In the genomic region with DNA sequence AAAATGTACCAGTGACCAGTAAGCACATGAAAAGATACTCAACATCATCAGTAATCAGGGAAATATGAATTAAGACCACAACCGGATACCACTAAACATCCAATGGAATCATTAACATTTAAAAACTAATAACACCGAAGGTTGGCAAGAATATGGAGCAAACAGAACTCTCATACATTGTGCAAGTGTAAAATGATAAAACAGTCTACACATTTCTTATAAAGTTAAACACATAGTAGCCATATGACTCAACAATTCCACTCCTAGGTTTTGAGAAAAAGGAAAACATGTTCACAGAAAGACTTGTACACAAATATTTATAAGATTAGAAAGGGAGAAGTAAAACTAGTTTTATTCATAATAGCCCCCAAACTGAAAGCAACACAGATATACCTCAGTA, we compare ENCODE assay signal across 27 cellular contexts.
"Had no signal": no experiment of that assay in that cellular context is flagged by ENCODE, and none has a peak within 500 bp of the region (broad histone marks: within the 10 kb centered on the region; RNA-seq: fewer than 3 reads in every experiment).

No MANE protein-coding gene starts in this region.

- H3K36me3 Mint-ChIP-seq: activated naive CD4-positive, alpha-beta T cell treated with anti-CD3 and anti-CD28 coated beads, Interleukin-2, amount 50 U/mL, for 72 hours; naive thymus-derived CD4-positive, alpha-beta T cell; stimulated activated effector memory CD8-positive, alpha-beta T cell treated with anti-CD3 and anti-CD28 coated beads, Interleukin-12 subunit alpha, Interleukin-12 subunit beta, amount 100 ng/mL, for 72 hours had no signal

- H3K36me3 ChIP-seq: ascending aorta, brain microvascular endothelial cell, esophagus squamous epithelium, ovary, right lobe of liver, thoracic aorta had no signal

- H3K27me3 Mint-ChIP-seq: activated B cell treated with CpG ODN at 0.5 μM for 24 hours; dendritic cell treated with granulocyte-macrophage colony-stimulating factor and Interleukin-4, amounts not matched to agents 40 ng/mL and 50 ng/mL, for 4 days; progenitor cell of endocrine pancreas; stimulated activated naive CD8-positive, alpha-beta T cell treated with anti-CD3 and anti-CD28 coated beads, Interleukin-15, Interleukin-2, amounts not matched to agents 100 ng/mL and 50 ng/mL, for 24 hours had no signal

- H3K4me3 ChIP-seq: ascending aorta, esophagus squamous epithelium, ovary, right lobe of liver, thoracic aorta had no signal

- H3K27ac Mint-ChIP-seq: activated B cell treated with CpG ODN at 0.5 μM for 24 hours; activated CD8-positive, alpha-beta T cell treated with anti-CD3 and anti-CD28 coated beads for 36 hours; activated naive CD4-positive, alpha-beta T cell treated with anti-CD3 and anti-CD28 coated beads, Interleukin-2, amount 50 U/mL, for 72 hours; dendritic cell treated with granulocyte-macrophage colony-stimulating factor and Interleukin-4, amounts not matched to agents 40 ng/mL and 50 ng/mL, for 4 days; naive thymus-derived CD4-positive, alpha-beta T cell; progenitor cell of endocrine pancreas; stimulated activated effector memory CD8-positive, alpha-beta T cell treated with anti-CD3 and anti-CD28 coated beads, Interleukin-12 subunit alpha, Interleukin-12 subunit beta, amount 100 ng/mL, for 72 hours; stimulated activated naive CD8-positive, alpha-beta T cell treated with anti-CD3 and anti-CD28 coated beads, Interleukin-15, Interleukin-2, amounts not matched to agents 100 ng/mL and 50 ng/mL, for 24 hours; T-helper 2 cell treated with Interferon-gamma antibody and Interleukin-4, amounts not matched to agents 5 μg/mL and 100 μg/mL, for 36 hours had no signal

- H3K4me1 ChIP-seq: ascending aorta, esophagus squamous epithelium, right lobe of liver had no signal

- H3K4me1 Mint-ChIP-seq: activated B cell treated with CpG ODN at 0.5 μM for 24 hours; naive thymus-derived CD4-positive, alpha-beta T cell; stimulated activated effector memory CD8-positive, alpha-beta T cell treated with anti-CD3 and anti-CD28 coated beads, Interleukin-12 subunit alpha, Interleukin-12 subunit beta, amount 100 ng/mL, for 72 hours had no signal

- H3K9me3 Mint-ChIP-seq: dendritic cell treated with granulocyte-macrophage colony-stimulating factor and Interleukin-4, amounts not matched to agents 40 ng/mL and 50 ng/mL, for 4 days; T-helper 2 cell treated with Interferon-gamma antibody and Interleukin-4, amounts not matched to agents 5 μg/mL and 100 μg/mL, for 36 hours had no signal

- FAIRE-seq: kidney, urothelium cell line had no signal

- DNase-seq: activated B cell treated with CpG ODN at 0.5 μM for 24 hours; activated CD4-positive, alpha-beta T cell treated with anti-CD3 and anti-CD28 coated beads, Interleukin-2, amount 50 U/mL, for 1 hour; activated CD8-positive, alpha-beta T cell treated with anti-CD3 and anti-CD28 coated beads for 36 hours; activated naive CD4-positive, alpha-beta T cell; activated T-cell treated with anti-CD3 and anti-CD28 coated beads, Interleukin-2, amount 50 U/mL, for 48 hours; brain microvascular endothelial cell; central memory CD4-positive, alpha-beta T cell; esophagus squamous epithelium; foreskin fibroblast; head of caudate nucleus; hippocampal formation; kidney; midbrain; naive thymus-derived CD4-positive, alpha-beta T cell; ovary; right lobe of liver; stimulated activated CD4-positive, alpha-beta T cell treated with anti-CD3 and anti-CD28 coated beads, Interleukin-12 subunit alpha, Interleukin-12 subunit beta, amount 100 ng/mL, for 4 hours; stimulated activated CD4-positive, alpha-beta T cell treated with anti-CD3 and anti-CD28 coated beads, Interleukin-4, amount 100 ng/mL, for 1 hour had no signal

- H3K27ac ChIP-seq: ascending aorta, brain microvascular endothelial cell, esophagus squamous epithelium, ovary, right lobe of liver, thoracic aorta had no signal

- ATAC-seq: activated CD8-positive, alpha-beta T cell treated with anti-CD3 and anti-CD28 coated beads for 36 hours; activated naive CD4-positive, alpha-beta T cell treated with anti-CD3 and anti-CD28 coated beads, Interleukin-2, amount 50 U/mL, for 72 hours; naive thymus-derived CD4-positive, alpha-beta T cell; right lobe of liver; stimulated activated effector memory CD8-positive, alpha-beta T cell treated with anti-CD3 and anti-CD28 coated beads, Interleukin-12 subunit alpha, Interleukin-12 subunit beta, amount 100 ng/mL, for 72 hours had no signal

- H3K4me3 Mint-ChIP-seq: activated B cell treated with CpG ODN at 0.5 μM for 24 hours; activated CD8-positive, alpha-beta T cell treated with anti-CD3 and anti-CD28 coated beads for 36 hours; dendritic cell treated with granulocyte-macrophage colony-stimulating factor and Interleukin-4, amounts not matched to agents 40 ng/mL and 50 ng/mL, for 4 days; naive thymus-derived CD4-positive, alpha-beta T cell; stimulated activated effector memory CD8-positive, alpha-beta T cell treated with anti-CD3 and anti-CD28 coated beads, Interleukin-12 subunit alpha, Interleukin-12 subunit beta, amount 100 ng/mL, for 72 hours; stimulated activated naive CD8-positive, alpha-beta T cell treated with anti-CD3 and anti-CD28 coated beads, Interleukin-15, Interleukin-2, amounts not matched to agents 100 ng/mL and 50 ng/mL, for 24 hours; T-helper 2 cell treated with Interferon-gamma antibody and Interleukin-4, amounts not matched to agents 5 μg/mL and 100 μg/mL, for 36 hours had no signal

- H3K9me3 ChIP-seq: esophagus squamous epithelium, ovary, right lobe of liver, thoracic aorta had no signal

- H3K27me3 ChIP-seq: ascending aorta, brain microvascular endothelial cell, esophagus squamous epithelium, ovary, right lobe of liver had no signal
